ENCODE assay signal across 8 cellular contexts in genomic region chr6:127117979-127118504, GRCh38.
A peak's percentile ranks its signal among the peaks of the same experiment; 100 is the strongest.
DNase-seq lines count a peak whose midpoint lies in the region; TF ChIP-seq lines count a peak whose summit lies in the region.

No MANE protein-coding gene starts in this region.

- intact Hi-C loops in dendritic cell treated with granulocyte-macrophage colony-stimulating factor and Interleukin-4, amounts not matched to agents 40 ng/mL and 50 ng/mL, for 4 days (cut with micrococcal nuclease) = no loop called here

- peaks cover 62% of the 10 kb centered on the region for H3K27me3 Mint-ChIP-seq in dendritic cell treated with granulocyte-macrophage colony-stimulating factor and Interleukin-4, amounts not matched to agents 40 ng/mL and 50 ng/mL, for 4 days

- peak overlapping the region; percentile 28 for H3K27ac ChIP-seq in muscle layer of duodenum (ENCODE audit: low read length)

- H3K36me3 ChIP-seq in HAP-1 (replicated peaks) = no peaks in the 10 kb centered on the region
- H3K36me3 ChIP-seq in muscle layer of duodenum (ENCODE audit: control insufficient read depth in 1 of 2, insufficient read depth in 2 of 2, low read length in 2 of 2) = no peaks in the 10 kb centered on the region

- H3K4me3 ChIP-seq in AG04449 (ENCODE audit: low read depth, low read length) (peak overlapping the region; percentile 53), HAP-1 (peak overlapping the region; percentile 38), muscle layer of duodenum (ENCODE audit: low read depth in 1 of 2, low read length in 2 of 2) (peak overlapping the region; percentile 57 to 93)

- no peaks in the 10 kb centered on the region for H3K4me1 ChIP-seq in HAP-1
- peaks cover 0 to 15% of the 10 kb centered on the region in 2 donors for H3K4me1 ChIP-seq in muscle layer of duodenum (ENCODE audit: control insufficient read depth in 1 of 2, insufficient read depth in 2 of 2, low read length in 2 of 2)

- no peaks in the 10 kb centered on the region for H3K9me3 ChIP-seq in HAP-1
- no peaks in the 10 kb centered on the region for H3K9me3 ChIP-seq in muscle layer of duodenum (ENCODE audit: control insufficient read depth in 1 of 2, low read length in 2 of 2)

- DNase-seq in AG04449 (ENCODE audit: low read depth, low spot score) (no peak), HAP-1 (ENCODE audit: low spot score in 2 of 2) (peak; percentile 25 to 51), T-helper 9 cell (no peak), SIG-M5 (lab: John Stamatoyannopoulos, UW) (no peak), NCI-H1930 (lab: John Stamatoyannopoulos, UW) (no peak), NAMALWA (ENCODE audit: low spot score) (no peak)

- H3K27ac Mint-ChIP-seq in dendritic cell treated with granulocyte-macrophage colony-stimulating factor and Interleukin-4, amounts not matched to agents 40 ng/mL and 50 ng/mL, for 4 days = no peak overlapping the region

- TF ChIP-seq CTCF in AG04449 (IDR thresholded peaks at IDR 0.05; ENCODE audit: insufficient read depth, low read length, missing control alignments) = no peak

- H3K9me3 Mint-ChIP-seq in dendritic cell treated with granulocyte-macrophage colony-stimulating factor and Interleukin-4, amounts not matched to agents 40 ng/mL and 50 ng/mL, for 4 days = no peaks in the 10 kb centered on the region

- POLR2A ChIA-PET in AG04449 (lab: Yijun Ruan, JAX) = no interaction called here

- H3K4me3 Mint-ChIP-seq in dendritic cell treated with granulocyte-macrophage colony-stimulating factor and Interleukin-4, amounts not matched to agents 40 ng/mL and 50 ng/mL, for 4 days = peak overlapping the region; percentile 73

- H3K27me3 ChIP-seq in HAP-1 (ENCODE audit: low read depth) (peaks cover 17% of the 10 kb centered on the region), muscle layer of duodenum (ENCODE audit: low read depth, low read length) (peaks cover 15% of the 10 kb centered on the region)

- in situ Hi-C loops in HAP-1 (cut with MboI; ENCODE audit: low sequenced_read_pairs) = loop anchor here (25.0 kb wide), 1 partner anchor 756 kb away; no protein-coding TSS in a partner anchor

- peaks cover 35% of the 10 kb centered on the region for H3K4me1 Mint-ChIP-seq in dendritic cell treated with granulocyte-macrophage colony-stimulating factor and Interleukin-4, amounts not matched to agents 40 ng/mL and 50 ng/mL, for 4 days (ENCODE audit: low read depth)

- H3K36me3 Mint-ChIP-seq in dendritic cell treated with granulocyte-macrophage colony-stimulating factor and Interleukin-4, amounts not matched to agents 40 ng/mL and 50 ng/mL, for 4 days (ENCODE audit: low read depth) = no peaks in the 10 kb centered on the region

- CTCF ChIA-PET in AG04449 (lab: Yijun Ruan, JAX) = interaction anchor here (0.7 kb wide), 1 partner anchor 71 kb away, joined by 3 read pairs; no protein-coding TSS in a partner anchor

Comparison
In these comparisons a context has a peak if more than half of its experiments do, and no peak if none do; other contexts are left out.
1. DNase-seq: peak in HAP-1 (2 of 2); none in AG04449 (single experiment), T-helper 9 cell (single experiment), SIG-M5 (single experiment), NCI-H1930 (0 of 2) and NAMALWA (single experiment).
2. Peak in every context shown above with its lines, with median percentiles within 50 percentile points of each other: H3K4me3 ChIP-seq.